18 cellular contexts compared by ENCODE assay signal in the genomic region with DNA sequence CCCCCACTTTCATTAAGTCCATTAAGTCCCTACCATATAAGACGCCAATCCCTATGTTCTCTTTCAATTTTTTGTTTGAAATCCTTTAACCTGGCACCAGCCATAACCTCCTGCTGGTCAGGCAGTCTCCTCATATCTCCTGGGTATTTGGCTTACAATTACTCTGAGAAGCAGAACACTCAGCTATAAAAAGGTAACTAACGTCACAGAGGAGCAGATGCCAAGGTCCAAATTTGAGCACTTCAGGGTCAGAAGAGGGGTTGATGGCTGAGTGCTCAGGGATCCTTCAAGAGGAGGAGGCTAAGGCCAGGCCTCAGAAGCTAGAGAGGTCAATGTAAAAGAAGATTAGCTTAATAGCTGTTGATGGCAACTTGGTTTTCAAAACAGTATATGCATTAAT. TPM values are rescaled to one million over a fixed set of nuclear protein-coding genes. Genes with fewer than 3 reads are reported as not detected.
"Had no signal": no experiment of that assay in that cellular context is flagged by ENCODE, and none has a peak within 500 bp of the region (broad histone marks: within the 10 kb centered on the region; RNA-seq: fewer than 3 reads in every experiment).

No MANE protein-coding gene starts in this region.

- H3K4me1 ChIP-seq: uterus had no signal

- ATAC-seq: activated T-cell treated with anti-CD3 and anti-CD28 coated beads, Interleukin-2, amount 50 U/mL, for 4 hours; effector memory CD8-positive, alpha-beta T cell had no signal

- H3K36me3 ChIP-seq: esophagus muscularis mucosa, uterus had no signal

- H3K9me3 Mint-ChIP-seq: activated naive CD8-positive, alpha-beta T cell treated with anti-CD3 and anti-CD28 coated beads for 36 hours; activated T-cell treated with anti-CD3 and anti-CD28 coated beads, Interleukin-2, amount 50 U/mL, for 4 hours; activated T-helper 2 cell treated with anti-CD3 and anti-CD28 coated beads, Interferon-gamma antibody, Interleukin-2, Interleukin-4, amounts not matched to agents 10 μg/mL and 5 μg/mL and 100 μg/mL, durations not matched to agents 14 hours and 24 hours and 36 hours; effector memory CD8-positive, alpha-beta T cell; naive B cell had no signal

- H3K4me1 Mint-ChIP-seq: naive B cell had no signal

- H3K27me3 ChIP-seq: esophagus muscularis mucosa, uterus had no signal

- H3K9me3 ChIP-seq: esophagus muscularis mucosa, uterus had no signal

- H3K4me3 Mint-ChIP-seq: activated naive CD8-positive, alpha-beta T cell treated with anti-CD3 and anti-CD28 coated beads for 36 hours; activated T-cell treated with anti-CD3 and anti-CD28 coated beads, Interleukin-2, amount 50 U/mL, for 4 hours; effector memory CD8-positive, alpha-beta T cell; naive B cell had no signal

- H3K36me3 Mint-ChIP-seq: activated naive CD8-positive, alpha-beta T cell treated with anti-CD3 and anti-CD28 coated beads for 36 hours; naive B cell had no signal

- DNase-seq: activated CD4-positive, alpha-beta T cell treated with anti-CD3 and anti-CD28 coated beads for 1 hour; activated CD4-positive, alpha-beta T cell treated with anti-CD3 and anti-CD28 coated beads, Interleukin-2, amount 50 U/mL, for 4 hours; activated CD8-positive, alpha-beta memory T cell treated with anti-CD3 and anti-CD28 coated beads, Interleukin-2, amount 50 U/mL, for 48 hours; activated naive CD4-positive, alpha-beta T cell; activated naive CD8-positive, alpha-beta T cell treated with anti-CD3 and anti-CD28 coated beads for 36 hours; activated T-cell treated with anti-CD3 and anti-CD28 coated beads, Interleukin-2, amount 50 U/mL, for 4 hours; effector memory CD8-positive, alpha-beta T cell; naive B cell; nucleus accumbens; stimulated activated CD4-positive, alpha-beta T cell treated with anti-CD3 and anti-CD28 coated beads, Interleukin-4, amount 100 ng/mL, for 1 hour; stimulated activated naive CD4-positive, alpha-beta T cell; trophoblast cell; uterus had no signal

- H3K27ac Mint-ChIP-seq: activated naive CD8-positive, alpha-beta T cell treated with anti-CD3 and anti-CD28 coated beads for 36 hours; activated T-helper 2 cell treated with anti-CD3 and anti-CD28 coated beads, Interferon-gamma antibody, Interleukin-2, Interleukin-4, amounts not matched to agents 10 μg/mL and 5 μg/mL and 100 μg/mL, durations not matched to agents 14 hours and 24 hours and 36 hours; effector memory CD8-positive, alpha-beta T cell had no signal

- H3K27me3 Mint-ChIP-seq: naive B cell had no signal

- H3K4me3 ChIP-seq: esophagus muscularis mucosa, lung, SK-N-MC, uterus had no signal

- H3K27ac ChIP-seq: SK-N-MC, uterus had no signal

RNA-seq across cellular contexts. Expression of gene RCAN2, which starts 22.3 kb away (rescaled TPM):
- total RNA-seq: activated naive CD8-positive, alpha-beta T cell treated with anti-CD3 and anti-CD28 coated beads for 36 hours; activated T-helper 2 cell treated with anti-CD3 and anti-CD28 coated beads, Interferon-gamma antibody, Interleukin-2, Interleukin-4, amounts not matched to agents 10 μg/mL and 5 μg/mL and 100 μg/mL, durations not matched to agents 14 hours and 24 hours and 36 hours; T-helper 2 cell treated with Interferon-gamma antibody and Interleukin-4, amounts not matched to agents 100 ng/mL and 5 ng/mL, for 36 hours had no signal
